In the genomic region with DNA sequence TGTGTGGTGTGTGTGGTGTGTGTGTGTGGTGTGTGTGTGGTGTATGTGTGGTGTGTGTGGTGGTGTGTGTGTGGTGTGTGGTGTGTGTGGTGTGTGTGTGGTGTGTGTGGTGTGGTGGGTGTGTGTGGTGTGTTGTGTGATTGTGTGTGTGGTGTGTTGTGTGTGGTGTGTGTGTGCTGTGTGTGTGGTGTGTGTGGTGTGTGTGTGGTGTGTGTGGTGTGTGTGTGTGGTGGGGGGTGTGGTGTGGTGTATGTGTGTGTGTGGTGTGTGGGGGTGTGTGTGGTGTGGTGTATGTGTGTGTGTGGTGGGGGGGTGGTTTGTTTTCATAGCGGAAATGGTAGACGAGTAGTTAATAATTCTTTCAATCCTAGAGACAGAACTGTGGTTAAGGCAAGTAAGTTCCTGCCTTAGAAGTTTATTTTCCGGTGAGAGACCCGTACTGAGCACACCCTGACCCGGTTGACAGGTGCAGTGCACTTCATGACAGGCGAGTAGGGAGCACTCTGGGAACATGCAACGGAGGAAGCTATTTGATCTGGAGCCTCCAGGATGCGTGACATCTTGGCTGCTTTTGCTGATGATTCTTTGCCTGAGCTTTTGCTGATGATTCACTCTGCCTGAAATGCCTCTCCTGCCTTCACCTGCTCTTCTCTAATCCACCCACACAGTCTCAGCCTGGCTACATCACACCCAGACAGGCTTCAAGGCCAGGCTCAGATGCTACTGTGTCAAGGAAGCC, we compare ENCODE assay signal across 8 cellular contexts. TPM values are rescaled to one million over a fixed set of nuclear protein-coding genes. Genes with fewer than 3 reads are reported as not detected.
A peak's percentile ranks its signal among the peaks of the same experiment; 100 is the strongest.
DNase-seq lines count a peak whose midpoint lies in the region; ATAC-seq, FAIRE-seq and TF ChIP-seq lines count a peak whose summit lies in the region.

No MANE protein-coding gene starts in this region.

- POLR2A ChIA-PET in activated CD8-positive, alpha-beta T cell treated with anti-CD3 and anti-CD28 coated beads, Interleukin-2, amount 10 ng/mL, durations not matched to agents 7 days and 5 days (lab: Charles Lee) = no interaction called here
- POLR2A ChIA-PET in naive thymus-derived CD4-positive, alpha-beta T cell (lab: Charles Lee) = interaction anchor here (0.8 to 1.3 kb wide), 2 partner anchors 11 to 159 kb away, joined by 3 to 4 read pairs; a partner anchor contains a TSS

- FAIRE-seq in GM19239 (lab: Jason Lieb, UNC) = peak; percentile 99

- peak; percentile 52 for ATAC-seq in HG03108 (IDR thresholded peaks at IDR 0.05; ENCODE audit: unreplicated experiment)
- peak; percentile 71 for ATAC-seq in activated CD8-positive, alpha-beta T cell treated with anti-CD3 and anti-CD28 coated beads, Interleukin-2, amount 10 ng/mL, durations not matched to agents 7 days and 5 days
- ATAC-seq in naive thymus-derived CD4-positive, alpha-beta T cell = peak; percentile 75
- ATAC-seq in upper lobe of right lung = no peak

- H3K27me3 Mint-ChIP-seq in activated CD8-positive, alpha-beta T cell treated with anti-CD3 and anti-CD28 coated beads, Interleukin-2, amount 10 ng/mL, durations not matched to agents 7 days and 5 days (ENCODE audit: low read depth) = peaks cover 17% of the 10 kb centered on the region
- peaks cover 0 to 8% (median 3%) of the 10 kb centered on the region in 5 donors for H3K27me3 Mint-ChIP-seq in naive thymus-derived CD4-positive, alpha-beta T cell

- no peaks in the 10 kb centered on the region for H3K9me3 Mint-ChIP-seq in activated CD8-positive, alpha-beta T cell treated with anti-CD3 and anti-CD28 coated beads, Interleukin-2, amount 10 ng/mL, durations not matched to agents 7 days and 5 days (ENCODE audit: insufficient read depth)
- peaks cover 0 to 3% (median 0%) of the 10 kb centered on the region in 11 donors for H3K9me3 Mint-ChIP-seq in naive thymus-derived CD4-positive, alpha-beta T cell

- TF ChIP-seq CTCF in upper lobe of right lung (IDR thresholded peaks at IDR 0.05) = no peak

- DNase-seq in GM19239 (ENCODE audit: insufficient read length, low spot score) (peak; percentile 72), substantia nigra (lab: John Stamatoyannopoulos, UW) (no peak), 8988T (no peak), C1 segment of cervical spinal cord (lab: John Stamatoyannopoulos, UW) (no peak), upper lobe of right lung (no peak)
- DNase-seq in activated CD8-positive, alpha-beta T cell treated with anti-CD3 and anti-CD28 coated beads, Interleukin-2, amount 10 ng/mL, durations not matched to agents 7 days and 5 days = peak; percentile 37
- DNase-seq in naive thymus-derived CD4-positive, alpha-beta T cell = peak in 6 of 9 donors; percentile 52 to 81 (median 60)

- H3K4me3 ChIP-seq in naive thymus-derived CD4-positive, alpha-beta T cell (ENCODE audit: low read length) = peak overlapping the region; percentile 37
- H3K4me3 ChIP-seq in upper lobe of right lung = no peak overlapping the region

- CTCF ChIA-PET in activated CD8-positive, alpha-beta T cell treated with anti-CD3 and anti-CD28 coated beads, Interleukin-2, amount 10 ng/mL, durations not matched to agents 7 days and 5 days (lab: Charles Lee) = interaction anchor here (2.0 kb wide), 1 partner anchor 39 kb away, joined by 7 read pairs; no protein-coding TSS in a partner anchor
- CTCF ChIA-PET in naive thymus-derived CD4-positive, alpha-beta T cell (lab: Charles Lee) = interaction anchor here (2.7 kb wide), 1 partner anchor 39 kb away, joined by 10 read pairs; no protein-coding TSS in a partner anchor

- H3K4me1 Mint-ChIP-seq in activated CD8-positive, alpha-beta T cell treated with anti-CD3 and anti-CD28 coated beads, Interleukin-2, amount 10 ng/mL, durations not matched to agents 7 days and 5 days (ENCODE audit: low read depth) = peaks cover 11% of the 10 kb centered on the region
- peaks cover 4 to 73% (median 58%) of the 10 kb centered on the region in 7 donors for H3K4me1 Mint-ChIP-seq in naive thymus-derived CD4-positive, alpha-beta T cell

- peaks cover 19 to 49% of the 10 kb centered on the region in 2 donors for H3K4me1 ChIP-seq in naive thymus-derived CD4-positive, alpha-beta T cell (ENCODE audit: control insufficient read depth in 2 of 2, insufficient read depth in 2 of 2, low read length in 2 of 2)
- H3K4me1 ChIP-seq in upper lobe of right lung = no peaks in the 10 kb centered on the region

- no peaks in the 10 kb centered on the region for H3K27me3 ChIP-seq in naive thymus-derived CD4-positive, alpha-beta T cell (ENCODE audit: control insufficient read depth in 2 of 2, insufficient read depth in 2 of 2, low read length in 2 of 2)
- H3K27me3 ChIP-seq in upper lobe of right lung = no peaks in the 10 kb centered on the region

- intact Hi-C loops in naive thymus-derived CD4-positive, alpha-beta T cell (cut with micrococcal nuclease) = loop anchor here in 1 of 2 donors (1.0 kb wide), 2 partner anchors 39 to 158 kb away; a partner anchor contains a TSS
- intact Hi-C loops in upper lobe of right lung (cut with DNase I) = no loop called here

- H3K27ac Mint-ChIP-seq in activated CD8-positive, alpha-beta T cell treated with anti-CD3 and anti-CD28 coated beads, Interleukin-2, amount 10 ng/mL, durations not matched to agents 7 days and 5 days = peak overlapping the region; percentile 59
- peak overlapping the region in 7 of 9 donors; percentile 71 to 98 (median 87) for H3K27ac Mint-ChIP-seq in naive thymus-derived CD4-positive, alpha-beta T cell

- no peaks in the 10 kb centered on the region for H3K36me3 Mint-ChIP-seq in activated CD8-positive, alpha-beta T cell treated with anti-CD3 and anti-CD28 coated beads, Interleukin-2, amount 10 ng/mL, durations not matched to agents 7 days and 5 days (ENCODE audit: low read depth)
- no peaks in the 10 kb centered on the region for H3K36me3 Mint-ChIP-seq in naive thymus-derived CD4-positive, alpha-beta T cell

- peak overlapping the region; percentile 57 for H3K27ac ChIP-seq in naive thymus-derived CD4-positive, alpha-beta T cell (ENCODE audit: low read depth, low read length)
- H3K27ac ChIP-seq in substantia nigra (ENCODE audit: low read depth, low read length, poor library complexity, severe bottlenecking) = no peak overlapping the region
- H3K27ac ChIP-seq in upper lobe of right lung = no peak overlapping the region

- H3K4me3 Mint-ChIP-seq in activated CD8-positive, alpha-beta T cell treated with anti-CD3 and anti-CD28 coated beads, Interleukin-2, amount 10 ng/mL, durations not matched to agents 7 days and 5 days = no peak overlapping the region
- peak overlapping the region in 8 of 10 donors; percentile 59 to 93 (median 78) for H3K4me3 Mint-ChIP-seq in naive thymus-derived CD4-positive, alpha-beta T cell

- no peaks in the 10 kb centered on the region for H3K36me3 ChIP-seq in naive thymus-derived CD4-positive, alpha-beta T cell (ENCODE audit: control insufficient read depth in 2 of 3, insufficient read depth in 3 of 3, low read length in 3 of 3)
- no peaks in the 10 kb centered on the region for H3K36me3 ChIP-seq in upper lobe of right lung

- H3K9me3 ChIP-seq in naive thymus-derived CD4-positive, alpha-beta T cell (ENCODE audit: control insufficient read depth in 2 of 3, low read length in 3 of 3) = no peaks in the 10 kb centered on the region
- no peaks in the 10 kb centered on the region for H3K9me3 ChIP-seq in upper lobe of right lung

RNA-seq across cellular contexts. Expression of a gene that starts 21.7 kb away (rescaled TPM):
- total RNA-seq in activated CD8-positive, alpha-beta T cell treated with anti-CD3 and anti-CD28 coated beads, Interleukin-2, amount 10 ng/mL, durations not matched to agents 7 days and 5 days = not detected
- total RNA-seq in naive thymus-derived CD4-positive, alpha-beta T cell = not detected
- polyA plus RNA-seq in naive thymus-derived CD4-positive, alpha-beta T cell = not detected
- total RNA-seq in upper lobe of right lung = 0.41 TPM

Comparison
In these comparisons a context has a peak if more than half of its experiments do, and no peak if none do; other contexts are left out.
1. DNase-seq: peak in GM19239 (single experiment), activated CD8-positive, alpha-beta T cell treated with anti-CD3 and anti-CD28 coated beads, Interleukin-2, amount 10 ng/mL, durations not matched to agents 7 days and 5 days (single experiment) and naive thymus-derived CD4-positive, alpha-beta T cell (6 of 9); none in substantia nigra (0 of 49), 8988T (single experiment), C1 segment of cervical spinal cord (0 of 14) and upper lobe of right lung (single experiment).